Comparison of ENCODE assay signal across 1 cellular context in the genomic region with DNA sequence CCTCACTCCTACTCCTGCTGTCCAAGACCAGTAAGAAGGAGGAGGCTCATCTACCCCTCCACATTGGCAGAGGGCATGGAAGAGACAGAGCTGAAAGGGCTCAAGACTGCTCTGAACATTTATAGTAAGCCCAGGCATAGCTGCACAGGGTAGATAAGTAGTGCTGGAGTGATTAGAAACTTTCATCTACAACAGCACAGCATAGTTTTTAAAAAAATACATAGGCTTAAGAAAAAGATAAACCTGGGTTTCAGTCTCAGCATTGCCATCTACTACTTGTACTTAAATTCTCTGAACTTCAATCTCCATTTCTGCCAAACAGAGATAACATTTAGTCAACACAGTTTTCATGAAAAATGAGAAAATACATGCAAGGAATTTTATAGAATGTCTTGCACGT.
TF ChIP-seq lines count a peak whose summit lies in the region.

No MANE protein-coding gene starts in this region.

TF ChIP-seq in K562, 482 proteins besides CTCF, POLR2A, EP300 and RAD21 (continued from another document):
- TF ChIP-seq, protein P1, sequence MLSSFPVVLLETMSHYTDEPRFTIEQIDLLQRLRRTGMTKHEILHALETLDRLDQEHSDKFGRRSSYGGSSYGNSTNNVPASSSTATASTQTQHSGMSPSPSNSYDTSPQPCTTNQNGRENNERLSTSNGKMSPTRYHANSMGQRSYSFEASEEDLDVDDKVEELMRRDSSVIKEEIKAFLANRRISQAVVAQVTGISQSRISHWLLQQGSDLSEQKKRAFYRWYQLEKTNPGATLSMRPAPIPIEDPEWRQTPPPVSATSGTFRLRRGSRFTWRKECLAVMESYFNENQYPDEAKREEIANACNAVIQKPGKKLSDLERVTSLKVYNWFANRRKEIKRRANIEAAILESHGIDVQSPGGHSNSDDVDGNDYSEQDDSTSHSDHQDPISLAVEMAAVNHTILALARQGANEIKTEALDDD (IDR thresholded peaks at IDR 0.05): no peak
- no peak for TF ChIP-seq RHOXF2B (CRISPR knock-in tag; conservative IDR thresholded peaks at IDR 0.05)
- no peak for TF ChIP-seq MIER1 (IDR thresholded peaks at IDR 0.05; ENCODE audit: low read depth)
- TF ChIP-seq FOXK2 (conservative IDR thresholded peaks at IDR 0.05 in 1 of 2, IDR thresholded peaks at IDR 0.05 in 1 of 2; ENCODE audit: low read depth in 2 of 2): no peak
- TF ChIP-seq, protein P2, sequence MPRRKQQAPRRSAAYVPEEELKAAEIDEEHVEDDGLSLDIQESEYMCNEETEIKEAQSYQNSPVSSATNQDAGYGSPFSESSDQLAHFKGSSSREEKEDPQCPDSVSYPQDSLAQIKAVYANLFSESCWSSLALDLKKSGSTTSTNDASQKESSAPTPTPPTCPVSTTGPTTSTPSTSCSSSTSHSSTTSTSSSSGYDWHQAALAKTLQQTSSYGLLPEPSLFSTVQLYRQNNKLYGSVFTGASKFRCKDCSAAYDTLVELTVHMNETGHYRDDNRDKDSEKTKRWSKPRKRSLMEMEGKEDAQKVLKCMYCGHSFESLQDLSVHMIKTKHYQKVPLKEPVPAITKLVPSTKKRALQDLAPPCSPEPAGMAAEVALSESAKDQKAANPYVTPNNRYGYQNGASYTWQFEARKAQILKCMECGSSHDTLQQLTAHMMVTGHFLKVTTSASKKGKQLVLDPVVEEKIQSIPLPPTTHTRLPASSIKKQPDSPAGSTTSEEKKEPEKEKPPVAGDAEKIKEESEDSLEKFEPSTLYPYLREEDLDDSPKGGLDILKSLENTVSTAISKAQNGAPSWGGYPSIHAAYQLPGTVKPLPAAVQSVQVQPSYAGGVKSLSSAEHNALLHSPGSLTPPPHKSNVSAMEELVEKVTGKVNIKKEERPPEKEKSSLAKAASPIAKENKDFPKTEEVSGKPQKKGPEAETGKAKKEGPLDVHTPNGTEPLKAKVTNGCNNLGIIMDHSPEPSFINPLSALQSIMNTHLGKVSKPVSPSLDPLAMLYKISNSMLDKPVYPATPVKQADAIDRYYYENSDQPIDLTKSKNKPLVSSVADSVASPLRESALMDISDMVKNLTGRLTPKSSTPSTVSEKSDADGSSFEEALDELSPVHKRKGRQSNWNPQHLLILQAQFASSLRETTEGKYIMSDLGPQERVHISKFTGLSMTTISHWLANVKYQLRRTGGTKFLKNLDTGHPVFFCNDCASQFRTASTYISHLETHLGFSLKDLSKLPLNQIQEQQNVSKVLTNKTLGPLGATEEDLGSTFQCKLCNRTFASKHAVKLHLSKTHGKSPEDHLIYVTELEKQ (CRISPR knock-in tag; IDR thresholded peaks at IDR 0.05): no peak
- TF ChIP-seq ZNF408 (CRISPR knock-in tag; IDR thresholded peaks at IDR 0.05; ENCODE audit: low read depth): no peak
- no peak for TF ChIP-seq NCOA4 (IDR thresholded peaks at IDR 0.05; ENCODE audit: partially characterized antibody)
- no peak for TF ChIP-seq TARDBP (IDR thresholded peaks at IDR 0.05)
- TF ChIP-seq MEIS2 (IDR thresholded peaks at IDR 0.05; ENCODE audit: partially characterized antibody): no peak
- TF ChIP-seq ZEB2 (IDR thresholded peaks at IDR 0.05): no peak
- no peak for TF ChIP-seq L3MBTL2 (IDR thresholded peaks at IDR 0.05)
- no peak for TF ChIP-seq POLR2H (tag; IDR thresholded peaks at IDR 0.05; ENCODE audit: low read depth)
- no peak for TF ChIP-seq ZNF239 (CRISPR knock-in tag; IDR thresholded peaks at IDR 0.05)
- no peak for TF ChIP-seq NRF1 (conservative IDR thresholded peaks at IDR 0.05 in 1 of 2, IDR thresholded peaks at IDR 0.05 in 1 of 2)
- TF ChIP-seq ZSCAN32 (CRISPR knock-in tag; IDR thresholded peaks at IDR 0.05): no peak
- peak; percentile 75; the same call in 1 of the 2 replicates for TF ChIP-seq SMARCA4 (IDR thresholded peaks at IDR 0.05)
- no peak for TF ChIP-seq SAFB (IDR thresholded peaks at IDR 0.05; ENCODE audit: borderline replicate concordance, low read depth, low read length)
- no peak for TF ChIP-seq MYC (IDR thresholded peaks at IDR 0.05; ENCODE audit: low read depth, low read length)
- TF ChIP-seq MYC (CRISPR knock-in tag; IDR thresholded peaks at IDR 0.05; ENCODE audit: borderline replicate concordance, low read depth): no peak
- TF ChIP-seq IRF2 (CRISPR knock-in tag; IDR thresholded peaks at IDR 0.05): no peak
- peak; percentile 40; the same call in 1 of the 2 replicates for TF ChIP-seq KLF16 (IDR thresholded peaks at IDR 0.05)
- no peak for TF ChIP-seq HNRNPUL1 (IDR thresholded peaks at IDR 0.05; ENCODE audit: low read length)
- no peak for TF ChIP-seq WHSC1 (IDR thresholded peaks at IDR 0.05; ENCODE audit: low read length)
- TF ChIP-seq ZNF165 (CRISPR knock-in tag; IDR thresholded peaks at IDR 0.05; ENCODE audit: borderline replicate concordance): no peak
- no peak for TF ChIP-seq NFYB (IDR thresholded peaks at IDR 0.05; ENCODE audit: extremely low read depth, insufficient read length)
- TF ChIP-seq, protein P3, sequence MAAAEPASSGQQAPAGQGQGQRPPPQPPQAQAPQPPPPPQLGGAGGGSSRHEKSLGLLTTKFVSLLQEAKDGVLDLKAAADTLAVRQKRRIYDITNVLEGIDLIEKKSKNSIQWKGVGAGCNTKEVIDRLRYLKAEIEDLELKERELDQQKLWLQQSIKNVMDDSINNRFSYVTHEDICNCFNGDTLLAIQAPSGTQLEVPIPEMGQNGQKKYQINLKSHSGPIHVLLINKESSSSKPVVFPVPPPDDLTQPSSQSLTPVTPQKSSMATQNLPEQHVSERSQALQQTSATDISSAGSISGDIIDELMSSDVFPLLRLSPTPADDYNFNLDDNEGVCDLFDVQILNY (CRISPR knock-in tag; IDR thresholded peaks at IDR 0.05): no peak
- no peak for TF ChIP-seq POLR2B (IDR thresholded peaks at IDR 0.05; ENCODE audit: low read depth, partially characterized antibody)
- TF ChIP-seq ZKSCAN8 (CRISPR knock-in tag; IDR thresholded peaks at IDR 0.05): no peak
- no peak for TF ChIP-seq TRIM28 (IDR thresholded peaks at IDR 0.05)
- TF ChIP-seq MAFG (tag; conservative IDR thresholded peaks at IDR 0.05): no peak
- no peak for TF ChIP-seq RBM39 (optimal IDR thresholded peaks at IDR 0.05; ENCODE audit: low read depth, low read length)
- TF ChIP-seq NEUROD1 (IDR thresholded peaks at IDR 0.05; ENCODE audit: borderline replicate concordance, low read depth, low read length, partially characterized antibody): no peak
- no peak for TF ChIP-seq NR2C1 (IDR thresholded peaks at IDR 0.05)
- TF ChIP-seq NR2C1 (tag; IDR thresholded peaks at IDR 0.05): no peak
- TF ChIP-seq ARID1B (IDR thresholded peaks at IDR 0.05): peak; percentile 89
- no peak for TF ChIP-seq MTA1 (IDR thresholded peaks at IDR 0.05; ENCODE audit: borderline replicate concordance)
- TF ChIP-seq ZNF75A (CRISPR knock-in tag; IDR thresholded peaks at IDR 0.05): no peak
- TF ChIP-seq, protein P4, sequence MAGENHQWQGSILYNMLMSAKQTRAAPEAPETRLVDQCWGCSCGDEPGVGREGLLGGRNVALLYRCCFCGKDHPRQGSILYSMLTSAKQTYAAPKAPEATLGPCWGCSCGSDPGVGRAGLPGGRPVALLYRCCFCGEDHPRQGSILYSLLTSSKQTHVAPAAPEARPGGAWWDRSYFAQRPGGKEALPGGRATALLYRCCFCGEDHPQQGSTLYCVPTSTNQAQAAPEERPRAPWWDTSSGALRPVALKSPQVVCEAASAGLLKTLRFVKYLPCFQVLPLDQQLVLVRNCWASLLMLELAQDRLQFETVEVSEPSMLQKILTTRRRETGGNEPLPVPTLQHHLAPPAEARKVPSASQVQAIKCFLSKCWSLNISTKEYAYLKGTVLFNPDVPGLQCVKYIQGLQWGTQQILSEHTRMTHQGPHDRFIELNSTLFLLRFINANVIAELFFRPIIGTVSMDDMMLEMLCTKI (IDR thresholded peaks at IDR 0.05; ENCODE audit: partially characterized antibody): no peak
- no peak for TF ChIP-seq ZNF174 (CRISPR knock-in tag; IDR thresholded peaks at IDR 0.05)
- TF ChIP-seq TAL1 (IDR thresholded peaks at IDR 0.05): peak; percentile 86
- TF ChIP-seq SRSF1 (IDR thresholded peaks at IDR 0.05; ENCODE audit: low read depth, low read length): no peak
- no peak for TF ChIP-seq SETDB1 (IDR thresholded peaks at IDR 0.05; ENCODE audit: low read length)
- no peak for TF ChIP-seq STAT5A (IDR thresholded peaks at IDR 0.05; ENCODE audit: borderline replicate concordance, low read length)
- TF ChIP-seq ZFPM2 (CRISPR knock-in tag; IDR thresholded peaks at IDR 0.05): no peak
- peak; percentile 75 for TF ChIP-seq MTA2 (IDR thresholded peaks at IDR 0.05; ENCODE audit: low read depth)
- TF ChIP-seq, protein P5, sequence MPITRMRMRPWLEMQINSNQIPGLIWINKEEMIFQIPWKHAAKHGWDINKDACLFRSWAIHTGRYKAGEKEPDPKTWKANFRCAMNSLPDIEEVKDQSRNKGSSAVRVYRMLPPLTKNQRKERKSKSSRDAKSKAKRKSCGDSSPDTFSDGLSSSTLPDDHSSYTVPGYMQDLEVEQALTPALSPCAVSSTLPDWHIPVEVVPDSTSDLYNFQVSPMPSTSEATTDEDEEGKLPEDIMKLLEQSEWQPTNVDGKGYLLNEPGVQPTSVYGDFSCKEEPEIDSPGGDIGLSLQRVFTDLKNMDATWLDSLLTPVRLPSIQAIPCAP (CRISPR knock-in tag; IDR thresholded peaks at IDR 0.05; ENCODE audit: borderline replicate concordance): no peak
